ENCODE assay signal across 11 cellular contexts in genomic region chr9:99019523-99020331, GRCh38.
DNase-seq lines count a peak whose midpoint lies in the region; ATAC-seq and TF ChIP-seq lines count a peak whose summit lies in the region.
"Had no signal": no experiment of that assay in that cellular context is flagged by ENCODE, and none has a peak within 500 bp of the region (broad histone marks: within the 10 kb centered on the region; RNA-seq: fewer than 3 reads in every experiment).

No MANE protein-coding gene starts in this region.

- H3K36me3 Mint-ChIP-seq in activated CD8-positive, alpha-beta T cell treated with anti-CD3 and anti-CD28 coated beads for 36 hours (ENCODE audit: low read depth), result no peaks in the 10 kb centered on the region
- no peaks in the 10 kb centered on the region for H3K36me3 Mint-ChIP-seq in T-cell

- no peak for TF ChIP-seq CTCF in activated CD8-positive, alpha-beta T cell treated with anti-CD3 and anti-CD28 coated beads for 36 hours (IDR thresholded peaks at IDR 0.05)
- TF ChIP-seq CTCF in fibroblast of villous mesenchyme (IDR thresholded peaks at IDR 0.05; ENCODE audit: insufficient read depth, low read depth, low read length), result no peak
- no peak for TF ChIP-seq CTCF in adrenal gland (IDR thresholded peaks at IDR 0.05)

- no peak for TF ChIP-seq POLR2A in adrenal gland (IDR thresholded peaks at IDR 0.05)

- 77 to 84% (median 80%) methylated on average over 3 of the region's 3 CpGs for WGBS in adrenal gland, 4 donors

- peaks cover 0 to 45% of the 10 kb centered on the region in 2 donors for H3K36me3 ChIP-seq in adrenal gland (replicated peaks in 1 of 2)

- POLR2A ChIA-PET in activated CD8-positive, alpha-beta T cell treated with anti-CD3 and anti-CD28 coated beads for 36 hours (lab: Charles Lee), result no interaction called here
- POLR2A ChIA-PET in T-cell (lab: Charles Lee), result no interaction called here

- no peaks in the 10 kb centered on the region for H3K27me3 ChIP-seq in adrenal gland
- H3K27me3 ChIP-seq: tibial nerve had no signal

- H3K4me3 Mint-ChIP-seq in activated CD8-positive, alpha-beta T cell treated with anti-CD3 and anti-CD28 coated beads for 36 hours, result no peak overlapping the region
- no peak overlapping the region for H3K4me3 Mint-ChIP-seq in T-cell

- no peaks in the 10 kb centered on the region for H3K9me3 Mint-ChIP-seq in activated CD8-positive, alpha-beta T cell treated with anti-CD3 and anti-CD28 coated beads for 36 hours
- no peaks in the 10 kb centered on the region for H3K9me3 Mint-ChIP-seq in T-cell

- H3K4me3 ChIP-seq in fibroblast of villous mesenchyme (ENCODE audit: low read depth, low read length) (no peak overlapping the region), adrenal gland (no peak overlapping the region)
- H3K4me3 ChIP-seq: tibial nerve had no signal

- H3K4me1 Mint-ChIP-seq in activated CD8-positive, alpha-beta T cell treated with anti-CD3 and anti-CD28 coated beads for 36 hours (ENCODE audit: low read depth), result peaks cover 4% of the 10 kb centered on the region
- H3K4me1 Mint-ChIP-seq in T-cell, result peaks cover 8 to 11% (median 10%) of the 10 kb centered on the region in 3 donors

- intact Hi-C loops in activated CD8-positive, alpha-beta T cell treated with anti-CD3 and anti-CD28 coated beads for 36 hours (cut with micrococcal nuclease), result no loop called here
- intact Hi-C loops in adrenal gland (cut with DNase I), result loop anchor here (10.0 kb wide), 2 partner anchors 55 to 85 kb away; partner anchors contain the start of gene TGFBR1 (in 1 of the 2)

- no peaks in the 10 kb centered on the region for H3K27me3 Mint-ChIP-seq in activated CD8-positive, alpha-beta T cell treated with anti-CD3 and anti-CD28 coated beads for 36 hours
- H3K27me3 Mint-ChIP-seq in T-cell, result no peaks in the 10 kb centered on the region

- ATAC-seq in activated CD8-positive, alpha-beta T cell treated with anti-CD3 and anti-CD28 coated beads for 36 hours, result peak; percentile 24
- ATAC-seq in T-cell (replicated peaks in 1 of 4), result no peak
- ATAC-seq in GM21529 (IDR thresholded peaks at IDR 0.05; ENCODE audit: unreplicated experiment), result no peak

- H3K27ac ChIP-seq in adrenal gland, result peak overlapping the region in 1 of 5 donors; percentile 26

- peaks cover 0 to 14% of the 10 kb centered on the region in 2 donors for H3K4me1 ChIP-seq in adrenal gland (replicated peaks in 1 of 2)

- no peaks in the 10 kb centered on the region for H3K9me3 ChIP-seq in adrenal gland (replicated peaks in 1 of 3)
- H3K9me3 ChIP-seq: tibial nerve had no signal

- CTCF ChIA-PET in activated CD8-positive, alpha-beta T cell treated with anti-CD3 and anti-CD28 coated beads for 36 hours (lab: Charles Lee), result interaction anchor here (2.0 to 9.8 kb wide), 2 partner anchors 20 to 121 kb away, joined by 9 to 97 read pairs; no protein-coding TSS in a partner anchor
- CTCF ChIA-PET in T-cell (lab: Charles Lee), result interaction anchor here in 1 of 2 donors (1.1 kb wide), 1 partner anchor 121 kb away, joined by 4 read pairs; no protein-coding TSS in a partner anchor

- DNase-seq in GM04504 (ENCODE audit: low read depth) (peak; percentile 91), fibroblast of villous mesenchyme (ENCODE audit: low read depth) (peak; percentile 99), renal cortical epithelial cell (ENCODE audit: low read depth) (peak; percentile 97), adrenal gland (no peak), T-cell (no peak), HuH-7.5 (ENCODE audit: low spot score) (no peak)
- DNase-seq in activated CD8-positive, alpha-beta T cell treated with anti-CD3 and anti-CD28 coated beads for 36 hours, result no peak
- DNase-seq: hippocampal formation, OCI-M1 had no signal

- no peak overlapping the region for H3K27ac Mint-ChIP-seq in activated CD8-positive, alpha-beta T cell treated with anti-CD3 and anti-CD28 coated beads for 36 hours
- H3K27ac Mint-ChIP-seq in T-cell, result no peak overlapping the region

Comparison
In these comparisons a context has a peak if more than half of its experiments do, and no peak if none do; other contexts are left out.
1. DNase-seq: peak in GM04504 (single experiment), fibroblast of villous mesenchyme (single experiment) and renal cortical epithelial cell (single experiment); none in activated CD8-positive, alpha-beta T cell treated with anti-CD3 and anti-CD28 coated beads for 36 hours (single experiment), adrenal gland (0 of 7), T-cell (0 of 34) and HuH-7.5 (single experiment).